ENCODE assay signal across 9 cellular contexts in genomic region chr7:110522751-110523200, GRCh38.
A peak's percentile ranks its signal among the peaks of the same experiment; 100 is the strongest.
DNase-seq lines count a peak whose midpoint lies in the region; ATAC-seq, FAIRE-seq and TF ChIP-seq lines count a peak whose summit lies in the region.
"Had no signal": no experiment of that assay in that cellular context is flagged by ENCODE, and none has a peak within 500 bp of the region (broad histone marks: within the 10 kb centered on the region; RNA-seq: fewer than 3 reads in every experiment).

No MANE protein-coding gene starts in this region.

- no peak overlapping the region for H3K27ac Mint-ChIP-seq in CD8-positive, alpha-beta memory T cell

- no peaks in the 10 kb centered on the region; the same call in 2 of the 3 replicates for H3K9me3 ChIP-seq in GM12878 (replicated peaks; ENCODE audit: control insufficient read depth, insufficient read depth, low read length)
- no peaks in the 10 kb centered on the region for H3K9me3 ChIP-seq in pancreas
- H3K9me3 ChIP-seq in CD8-positive, alpha-beta memory T cell (ENCODE audit: low read length), result no peaks in the 10 kb centered on the region

- H3K9me3 Mint-ChIP-seq in CD8-positive, alpha-beta memory T cell, result peaks cover 0 to 3% (median 0%) of the 10 kb centered on the region in 5 donors

- FAIRE-seq in GM12878 (lab: Jason Lieb, UNC), result no peak
- no peak for FAIRE-seq in pancreas (lab: Jason Lieb, UNC)
- FAIRE-seq: K562 had no signal

- no peak for TF ChIP-seq EP300 in GM12878 (IDR thresholded peaks at IDR 0.05; ENCODE audit: borderline replicate concordance in 1 of 2, control insufficient read depth in 1 of 2, low read depth in 2 of 2, low read length in 2 of 2)

- H3K36me3 ChIP-seq in GM12878 (ENCODE audit: control insufficient read depth in 2 of 2, insufficient read depth in 2 of 2, low read length in 1 of 2) (no peaks in the 10 kb centered on the region), pancreas (no peaks in the 10 kb centered on the region)
- H3K36me3 ChIP-seq in CD8-positive, alpha-beta memory T cell (ENCODE audit: insufficient read depth, low read length), result no peaks in the 10 kb centered on the region

- in situ Hi-C loops in GM12878 (cut with MboI), result no loop called here

- intact Hi-C loops in GM12878 (cut with micrococcal nuclease; ENCODE audit: unreplicated experiment), result no loop called here
- intact Hi-C loops in pancreas (cut with DNase I), result no loop called here

- no peak for TF ChIP-seq CTCF in GM12878 (IDR thresholded peaks at IDR 0.05 in 2 of 3, conservative IDR thresholded peaks at IDR 0.05 in 1 of 3; ENCODE audit: control insufficient read depth in 2 of 3, extremely low read depth in 1 of 3, insufficient read depth in 1 of 3, low read depth in 3 of 3, low read length in 3 of 3)
- no peak for TF ChIP-seq CTCF in pancreas (IDR thresholded peaks at IDR 0.05)

- TF ChIP-seq RAD21 in GM12878 (IDR thresholded peaks at IDR 0.05; ENCODE audit: insufficient read depth, low read depth, low read length), result no peak

- H3K27ac ChIP-seq in GM12878 (ENCODE audit: control insufficient read depth, insufficient read depth) (no peak overlapping the region), pancreas (peak overlapping the region in 3 of 4 donors; percentile 17 to 62 (median 59))
- H3K27ac ChIP-seq in CD8-positive, alpha-beta memory T cell (ENCODE audit: low read depth, low read length), result no peak overlapping the region

- POLR2A ChIA-PET in GM12878 (lab: Charles Lee), result interaction anchor here (0.6 to 0.7 kb wide), 2 partner anchors 80 to 106 kb away, joined by 3 to 4 read pairs; no protein-coding TSS in a partner anchor
- POLR2A ChIA-PET in CD8-positive, alpha-beta memory T cell (lab: Charles Lee), result no interaction called here

- no peak overlapping the region for H3K4me3 ChIP-seq in GM12878
- peak overlapping the region in 1 of 4 donors; percentile 10 for H3K4me3 ChIP-seq in pancreas
- no peak overlapping the region for H3K4me3 ChIP-seq in CD8-positive, alpha-beta memory T cell (ENCODE audit: low read length)
- H3K4me3 ChIP-seq: K562 had no signal

- no peak overlapping the region for H3K4me3 Mint-ChIP-seq in CD8-positive, alpha-beta memory T cell

- no peaks in the 10 kb centered on the region for H3K79me2 ChIP-seq in GM12878 (ENCODE audit: control insufficient read depth, insufficient read depth, low read length)

- peaks cover 0 to 4% of the 10 kb centered on the region in 2 donors for H3K27me3 Mint-ChIP-seq in CD8-positive, alpha-beta memory T cell

- BruUV-seq in GM12878 (replicated peaks; lab: Mats Ljungman, UMichigan), result no TSS peak

- peak; percentile 79 for ATAC-seq in GM12878
- ATAC-seq in pancreas, result peak; percentile 68 to 75 (median 73)
- no peak for ATAC-seq in HG03520 (IDR thresholded peaks at IDR 0.05; ENCODE audit: unreplicated experiment)
- ATAC-seq: K562 had no signal

- CTCF ChIA-PET in GM12878 (lab: Yijun Ruan, JAX), result interaction anchor here (0.6 to 1.4 kb wide), 2 partner anchors 15 to 525 kb away, joined by 4 to 5 read pairs; no protein-coding TSS in a partner anchor
- CTCF ChIA-PET in CD8-positive, alpha-beta memory T cell (lab: Charles Lee), result no interaction called here

- no peak overlapping the region for H2AFZ ChIP-seq in GM12878 (ENCODE audit: control insufficient read depth, low read depth, low read length)

- TF ChIP-seq POLR2A in GM12878 (IDR thresholded peaks at IDR 0.05; ENCODE audit: low read depth, low read length), result no peak

- DNase-seq in H4 (ENCODE audit: low spot score) (peak; percentile 36), NCI-H2081 treated with DMSO at 0.1 percent for 48 hours (lab: John Stamatoyannopoulos, UW) (peak; percentile 46), GM12878 (ENCODE audit: low read depth, low spot score) (no peak), pancreas (peak in 2 of 6 donors; percentile 5 to 23), activated T-cell treated with anti-CD3 and anti-CD28 coated beads for 4 hours (no peak)
- no peak for DNase-seq in CD8-positive, alpha-beta memory T cell
- DNase-seq: stimulated activated CD4-positive, alpha-beta T cell treated with anti-CD3 and anti-CD28 coated beads, Interleukin-2, amount 100 ng/mL, for 24 hours had no signal

- H3K4me1 ChIP-seq in GM12878 (ENCODE audit: control insufficient read depth, insufficient read depth, low read length) (no peaks in the 10 kb centered on the region), pancreas (peaks cover 0 to 14% (median 10%) of the 10 kb centered on the region in 3 donors)
- no peaks in the 10 kb centered on the region for H3K4me1 ChIP-seq in CD8-positive, alpha-beta memory T cell (ENCODE audit: insufficient read depth, low read length)

- H3K4me2 ChIP-seq in GM12878 (ENCODE audit: control insufficient read depth, insufficient read depth), result no peak overlapping the region

- no peaks in the 10 kb centered on the region for H3K36me3 Mint-ChIP-seq in CD8-positive, alpha-beta memory T cell

- WGBS in GM12878 (ENCODE audit: insufficient coverage, insufficient replicate concordance, low lambda C conversion rate, missing lambda C conversion rate), result 50% methylated on average over 3 of the region's 3 CpGs
- 17 to 24% methylated on average over 3 of the region's 3 CpGs for WGBS in pancreas, 2 donors

- no peaks in the 10 kb centered on the region for H3K4me1 Mint-ChIP-seq in CD8-positive, alpha-beta memory T cell

- no peak overlapping the region for H3K9ac ChIP-seq in GM12878 (ENCODE audit: control insufficient read depth, insufficient read depth, low read length)

- H4K20me1 ChIP-seq in GM12878 (ENCODE audit: control insufficient read depth, insufficient read depth), result no peaks in the 10 kb centered on the region

- SMC1A ChIA-PET in GM12878 (lab: Charles Lee; ENCODE audit: uncharacterized antibody, unreplicated experiment), result interaction anchor here (0.6 kb wide), 1 partner anchor 1146 kb away, joined by 3 read pairs; no protein-coding TSS in a partner anchor

- H3K27me3 ChIP-seq in GM12878 (replicated peaks in 1 of 2; ENCODE audit: control insufficient read depth in 2 of 2, insufficient read depth in 2 of 2, low read length in 1 of 2) (no peaks in the 10 kb centered on the region; a peak in 1 of 4 replicates), pancreas (no peaks in the 10 kb centered on the region)
- no peaks in the 10 kb centered on the region for H3K27me3 ChIP-seq in CD8-positive, alpha-beta memory T cell (ENCODE audit: insufficient read depth, low read length, poor library complexity, severe bottlenecking)

- RAD21 ChIA-PET in GM12878 (lab: Charles Lee; ENCODE audit: unreplicated experiment), result interaction anchor here (0.7 kb wide), 1 partner anchor 15 kb away, joined by 3 read pairs; no protein-coding TSS in a partner anchor

TF ChIP-seq in GM12878, 131 proteins besides CTCF, POLR2A, EP300 and RAD21:
- TF ChIP-seq BMI1 (IDR thresholded peaks at IDR 0.05; ENCODE audit: borderline replicate concordance) (no peak), NR2F1 (conservative IDR thresholded peaks at IDR 0.05) (0 out of 2 replicates have a peak, but pooled peaks have one; percentile 29), PKNOX1 (IDR thresholded peaks at IDR 0.05) (peak; percentile 49; the same call in 1 of the 2 replicates), ZNF384 (IDR thresholded peaks at IDR 0.05; ENCODE audit: borderline replicate concordance, low read depth, low read length) (0 out of 2 replicates have a peak, but pooled peaks have one; percentile 11), IKZF1 (conservative IDR thresholded peaks at IDR 0.05) (0 out of 2 replicates have a peak, but pooled peaks have one; percentile 16), ZNF24 (IDR thresholded peaks at IDR 0.05) (no peak), WRNIP1 (IDR thresholded peaks at IDR 0.05; ENCODE audit: borderline replicate concordance, low read depth, low read length) (no peak), CHD1 (IDR thresholded peaks at IDR 0.05; ENCODE audit: low read depth, low read length) (no peak)

Comparison
In these comparisons a context has a peak if more than half of its experiments do, and no peak if none do; other contexts are left out.
1. DNase-seq: peak in H4 (single experiment) and NCI-H2081 treated with DMSO at 0.1 percent for 48 hours (single experiment); none in GM12878 (single experiment), activated T-cell treated with anti-CD3 and anti-CD28 coated beads for 4 hours (single experiment) and CD8-positive, alpha-beta memory T cell (0 of 5).
2. H3K27ac ChIP-seq: peak in pancreas (3 of 4); none in GM12878 (single experiment) and CD8-positive, alpha-beta memory T cell (single experiment).